Comparison of ENCODE assay signal across 32 cellular contexts in genomic region chr17:55622547-55622946, GRCh38.
"Had no signal": no experiment of that assay in that cellular context is flagged by ENCODE, and none has a peak within 500 bp of the region (broad histone marks: within the 10 kb centered on the region; RNA-seq: fewer than 3 reads in every experiment).

No MANE protein-coding gene starts in this region.

- H3K36me3 Mint-ChIP-seq: activated naive CD4-positive, alpha-beta T cell treated with anti-CD3 and anti-CD28 coated beads, Interleukin-2, amount 10 ng/mL, durations not matched to agents 7 days and 5 days; activated naive CD8-positive, alpha-beta T cell treated with anti-CD3 and anti-CD28 coated beads, Interleukin-2, amount 10 ng/mL, durations not matched to agents 7 days and 5 days; memory B cell; naive thymus-derived CD8-positive, alpha-beta T cell; stimulated activated naive B cell treated with anti-CD40 and anti-IgM and Interleukin-4, amounts not matched to agents 10 μg/mL and 1 μg/mL and 100 μg/mL, for 72 hours had no signal

- H3K27ac ChIP-seq: brain microvascular endothelial cell, parathyroid adenoma, psoas muscle, sigmoid colon, suprapubic skin, tibial artery, VCaP had no signal

- H3K9ac ChIP-seq: parathyroid adenoma had no signal

- H3K36me3 ChIP-seq: brain microvascular endothelial cell, sigmoid colon, suprapubic skin, tibial artery had no signal

- H3K9me3 ChIP-seq: psoas muscle, sigmoid colon, suprapubic skin, tibial artery had no signal

- H2AFZ ChIP-seq: parathyroid adenoma had no signal

- ATAC-seq: esophagus mucosa; left ventricle myocardium superior; naive thymus-derived CD8-positive, alpha-beta T cell; stimulated activated naive B cell treated with anti-CD40 and anti-IgM and Interleukin-4, amounts not matched to agents 10 μg/mL and 1 μg/mL and 100 μg/mL, for 72 hours had no signal

- H3K27ac Mint-ChIP-seq: activated naive CD4-positive, alpha-beta T cell treated with anti-CD3 and anti-CD28 coated beads, Interleukin-2, amount 10 ng/mL, durations not matched to agents 7 days and 5 days; activated naive CD8-positive, alpha-beta T cell treated with anti-CD3 and anti-CD28 coated beads, Interleukin-2, amount 10 ng/mL, durations not matched to agents 7 days and 5 days; activated T-helper 1 cell treated with anti-CD3 and anti-CD28 coated beads, Interleukin-12 subunit alpha, Interleukin-12 subunit beta, Interleukin-2, Interleukin-4 antibody, amounts not matched to agents 30 ng/mL and 10 ng/mL and 1 ng/mL, durations not matched to agents 14 hours and 24 hours and 36 hours; memory B cell; naive thymus-derived CD8-positive, alpha-beta T cell; stimulated activated naive B cell treated with anti-CD40 and anti-IgM and Interleukin-4, amounts not matched to agents 10 μg/mL and 1 μg/mL and 100 μg/mL, for 72 hours; T-helper 1 cell treated with Interleukin-12 subunit alpha and Interleukin-12 subunit beta and Interleukin-4 antibody, amounts not matched to agents 30 μg/mL and 1 μg/mL, for 36 hours had no signal

- H3K4me3 Mint-ChIP-seq: activated naive CD4-positive, alpha-beta T cell treated with anti-CD3 and anti-CD28 coated beads, Interleukin-2, amount 10 ng/mL, durations not matched to agents 7 days and 5 days; activated naive CD8-positive, alpha-beta T cell treated with anti-CD3 and anti-CD28 coated beads, Interleukin-2, amount 10 ng/mL, durations not matched to agents 7 days and 5 days; activated T-helper 1 cell treated with anti-CD3 and anti-CD28 coated beads, Interleukin-12 subunit alpha, Interleukin-12 subunit beta, Interleukin-2, Interleukin-4 antibody, amounts not matched to agents 30 ng/mL and 10 ng/mL and 1 ng/mL, durations not matched to agents 14 hours and 24 hours and 36 hours; memory B cell; naive thymus-derived CD8-positive, alpha-beta T cell; neural crest cell; stimulated activated naive B cell treated with anti-CD40 and anti-IgM and Interleukin-4, amounts not matched to agents 10 μg/mL and 1 μg/mL and 100 μg/mL, for 72 hours; T-helper 1 cell treated with Interleukin-12 subunit alpha and Interleukin-12 subunit beta and Interleukin-4 antibody, amounts not matched to agents 30 μg/mL and 1 μg/mL, for 36 hours had no signal

- H3K4me3 ChIP-seq: psoas muscle, sigmoid colon, smooth muscle cell, suprapubic skin, tibial artery had no signal

- H3K9me3 Mint-ChIP-seq: activated naive CD4-positive, alpha-beta T cell treated with anti-CD3 and anti-CD28 coated beads, Interleukin-2, amount 10 ng/mL, durations not matched to agents 7 days and 5 days; activated naive CD8-positive, alpha-beta T cell treated with anti-CD3 and anti-CD28 coated beads, Interleukin-2, amount 10 ng/mL, durations not matched to agents 7 days and 5 days; activated T-helper 1 cell treated with anti-CD3 and anti-CD28 coated beads, Interleukin-12 subunit alpha, Interleukin-12 subunit beta, Interleukin-2, Interleukin-4 antibody, amounts not matched to agents 30 ng/mL and 10 ng/mL and 1 ng/mL, durations not matched to agents 14 hours and 24 hours and 36 hours; memory B cell; stimulated activated naive B cell treated with anti-CD40 and anti-IgM and Interleukin-4, amounts not matched to agents 10 μg/mL and 1 μg/mL and 100 μg/mL, for 72 hours; T-helper 1 cell treated with Interleukin-12 subunit alpha and Interleukin-12 subunit beta and Interleukin-4 antibody, amounts not matched to agents 30 μg/mL and 1 μg/mL, for 36 hours had no signal

- H3K4me1 Mint-ChIP-seq: neural crest cell; stimulated activated naive B cell treated with anti-CD40 and anti-IgM and Interleukin-4, amounts not matched to agents 10 μg/mL and 1 μg/mL and 100 μg/mL, for 72 hours had no signal

- FAIRE-seq: astrocyte, islet of Langerhans, TTC549 had no signal

- H3K27me3 ChIP-seq: brain microvascular endothelial cell, sigmoid colon, tibial artery had no signal

- H3K4me2 ChIP-seq: smooth muscle cell had no signal

- H3K4me1 ChIP-seq: parathyroid adenoma, psoas muscle, sigmoid colon, suprapubic skin, tibial artery had no signal

- H3K79me2 ChIP-seq: parathyroid adenoma had no signal

- DNase-seq: activated CD4-positive, alpha-beta T cell treated with anti-CD3 and anti-CD28 coated beads for 48 hours; activated CD4-positive, alpha-beta T cell treated with anti-CD3 and anti-CD28 coated beads, Interleukin-2, amount 50 U/mL, for 48 hours; activated CD8-positive, alpha-beta memory T cell treated with anti-CD3 and anti-CD28 coated beads for 24 hours; activated effector memory CD4-positive, alpha-beta T cell treated with anti-CD3 and anti-CD28 coated beads, Interleukin-2, amount 50 U/mL, for 16 hours; activated naive CD4-positive, alpha-beta T cell treated with anti-CD3 and anti-CD28 coated beads, Interleukin-2, amount 10 ng/mL, durations not matched to agents 7 days and 5 days; activated naive CD8-positive, alpha-beta T cell treated with anti-CD3 and anti-CD28 coated beads, Interleukin-2, amount 10 ng/mL, durations not matched to agents 7 days and 5 days; brain microvascular endothelial cell; caudate nucleus; foreskin melanocyte; left ventricle myocardium superior; naive thymus-derived CD8-positive, alpha-beta T cell; nucleus accumbens; psoas muscle; sigmoid colon; stimulated activated CD4-positive, alpha-beta T cell treated with anti-CD3 and anti-CD28 coated beads, Interleukin-1b, Interleukin-23, amount 100 ng/mL, for 48 hours; stimulated activated CD4-positive, alpha-beta T cell treated with anti-CD3 and anti-CD28 coated beads, Interleukin-4, amount 100 ng/mL, for 4 hours; stimulated activated CD8-positive, alpha-beta memory T cell treated with anti-CD3 and anti-CD28 coated beads, Interleukin-4, amount 100 ng/mL, for 48 hours; stimulated activated naive B cell treated with anti-CD40 and anti-IgM and Interleukin-4, amounts not matched to agents 10 μg/mL and 1 μg/mL and 100 μg/mL, for 72 hours; T-helper 9 cell; tibial artery had no signal
